Comparison of ENCODE assay signal across 1 cellular context in the genomic region with DNA sequence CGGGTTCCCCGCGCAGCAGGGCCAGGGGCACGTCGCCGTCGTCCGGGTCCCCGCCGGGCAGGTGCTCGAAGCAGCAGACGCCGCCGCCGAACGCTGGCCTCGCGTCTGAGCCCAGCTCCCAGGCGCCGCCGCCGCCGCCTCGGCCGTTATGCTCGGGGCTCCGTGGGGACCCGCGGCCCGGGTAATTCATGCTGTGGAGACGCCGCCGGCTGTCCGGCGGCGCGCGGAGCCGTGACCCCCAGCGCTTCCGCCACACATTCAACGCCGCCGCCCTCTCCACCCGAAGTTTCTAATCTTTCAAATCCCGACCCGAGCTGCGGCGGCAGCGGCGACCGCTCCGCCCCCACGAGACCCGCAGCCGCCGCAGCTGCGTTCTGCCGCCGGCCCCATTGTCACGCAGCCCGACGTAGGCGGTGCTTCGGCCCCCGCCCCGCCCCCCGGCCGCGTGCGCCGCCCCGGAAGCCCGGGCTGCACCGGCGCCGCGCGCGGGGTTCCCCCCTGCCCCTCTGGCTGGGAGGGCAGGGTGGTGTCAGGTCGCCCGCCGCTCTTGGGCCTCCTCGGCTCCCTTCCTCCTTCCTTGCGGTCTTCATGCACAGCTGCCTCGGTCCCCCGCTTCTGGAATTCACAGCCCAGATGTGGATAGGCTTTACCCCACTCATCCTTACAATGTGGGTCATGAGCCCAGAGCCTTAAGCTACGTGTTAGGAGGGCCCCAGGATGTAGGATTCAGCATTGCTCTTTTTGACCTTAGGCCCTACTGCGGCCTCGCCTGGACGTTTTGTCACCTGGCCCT.
TF ChIP-seq lines count a peak whose summit lies in the region.

A gene (minus strand): TSS at position 415 of the 793 bp plus-strand sequence. CDS start 225 bp downstream, at position 190.

TF ChIP-seq in SK-N-SH treated with all-trans-retinoic acid at 6 μM for 48 hours, 23 proteins besides CTCF, POLR2A, EP300 and RAD21 (continued from another document):
- TF ChIP-seq, protein P1, sequence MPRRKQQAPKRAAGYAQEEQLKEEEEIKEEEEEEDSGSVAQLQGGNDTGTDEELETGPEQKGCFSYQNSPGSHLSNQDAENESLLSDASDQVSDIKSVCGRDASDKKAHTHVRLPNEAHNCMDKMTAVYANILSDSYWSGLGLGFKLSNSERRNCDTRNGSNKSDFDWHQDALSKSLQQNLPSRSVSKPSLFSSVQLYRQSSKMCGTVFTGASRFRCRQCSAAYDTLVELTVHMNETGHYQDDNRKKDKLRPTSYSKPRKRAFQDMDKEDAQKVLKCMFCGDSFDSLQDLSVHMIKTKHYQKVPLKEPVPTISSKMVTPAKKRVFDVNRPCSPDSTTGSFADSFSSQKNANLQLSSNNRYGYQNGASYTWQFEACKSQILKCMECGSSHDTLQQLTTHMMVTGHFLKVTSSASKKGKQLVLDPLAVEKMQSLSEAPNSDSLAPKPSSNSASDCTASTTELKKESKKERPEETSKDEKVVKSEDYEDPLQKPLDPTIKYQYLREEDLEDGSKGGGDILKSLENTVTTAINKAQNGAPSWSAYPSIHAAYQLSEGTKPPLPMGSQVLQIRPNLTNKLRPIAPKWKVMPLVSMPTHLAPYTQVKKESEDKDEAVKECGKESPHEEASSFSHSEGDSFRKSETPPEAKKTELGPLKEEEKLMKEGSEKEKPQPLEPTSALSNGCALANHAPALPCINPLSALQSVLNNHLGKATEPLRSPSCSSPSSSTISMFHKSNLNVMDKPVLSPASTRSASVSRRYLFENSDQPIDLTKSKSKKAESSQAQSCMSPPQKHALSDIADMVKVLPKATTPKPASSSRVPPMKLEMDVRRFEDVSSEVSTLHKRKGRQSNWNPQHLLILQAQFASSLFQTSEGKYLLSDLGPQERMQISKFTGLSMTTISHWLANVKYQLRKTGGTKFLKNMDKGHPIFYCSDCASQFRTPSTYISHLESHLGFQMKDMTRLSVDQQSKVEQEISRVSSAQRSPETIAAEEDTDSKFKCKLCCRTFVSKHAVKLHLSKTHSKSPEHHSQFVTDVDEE (CRISPR knock-in tag; IDR thresholded peaks at IDR 0.05), result no peak
